8 cellular contexts compared by ENCODE assay signal in the genomic region with DNA sequence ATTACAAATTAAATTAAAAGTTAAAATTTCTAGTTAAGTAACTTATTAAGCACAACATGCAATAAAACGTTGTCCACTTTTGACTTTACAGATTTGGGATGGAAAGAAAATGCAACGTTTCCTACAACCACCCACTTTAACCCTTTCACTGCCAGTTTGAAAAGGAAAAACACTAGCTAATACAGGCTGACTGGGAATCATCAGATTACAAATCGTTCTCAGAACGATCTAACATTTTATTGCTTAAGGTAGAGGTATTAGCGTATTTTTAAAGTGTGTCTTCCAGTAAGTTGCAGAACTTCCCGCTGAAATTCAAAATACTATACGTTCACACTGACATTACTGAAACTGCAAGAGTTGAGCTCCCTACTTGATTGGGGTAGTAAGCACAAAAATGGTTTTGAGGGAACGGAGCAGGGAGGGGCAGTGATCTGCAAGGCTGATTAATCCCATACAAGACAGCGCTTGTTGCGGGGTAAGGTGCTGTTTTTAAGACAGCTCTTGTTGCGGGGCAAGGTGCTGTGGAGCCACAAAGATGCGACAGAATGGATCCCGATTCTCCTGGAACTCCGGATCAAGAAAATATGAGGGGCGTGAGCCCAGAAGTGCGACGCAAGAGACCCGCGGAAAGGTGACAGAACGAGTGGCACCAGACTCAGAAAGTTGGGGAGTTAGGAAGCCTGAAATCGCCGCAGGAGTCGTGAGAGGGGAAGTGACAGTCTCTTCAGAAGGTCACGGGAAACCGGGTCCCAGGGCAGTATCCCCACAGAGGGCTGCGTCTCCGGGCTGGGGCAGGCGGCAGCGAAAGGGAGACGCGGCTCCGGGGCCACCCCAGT. TPM values are rescaled to one million over a fixed set of nuclear protein-coding genes. Genes with fewer than 3 reads are reported as not detected.
DNase-seq lines count a peak whose midpoint lies in the region; ATAC-seq and TF ChIP-seq lines count a peak whose summit lies in the region.

No MANE protein-coding gene starts in this region.

- WGBS in lower leg skin, 2 donors, result 0 to 1% methylated on average over 32 of the region's 32 CpGs
- 0% methylated on average over 29 to 32 of the region's 32 CpGs for WGBS in thyroid gland, 2 donors

- ATAC-seq in GM19351 (IDR thresholded peaks at IDR 0.05; ENCODE audit: unreplicated experiment) (peak; percentile 34), HG03354 (IDR thresholded peaks at IDR 0.05; ENCODE audit: poor library complexity, severe bottlenecking, unreplicated experiment) (peak; percentile 37)

- intact Hi-C loops in colonic mucosa (cut with DNase I), result no loop called here
- intact Hi-C loops in lower leg skin (cut with DNase I; ENCODE audit: low total_unique reads), result loop anchor here (10.0 kb wide), 1 partner anchor 81 kb away; no protein-coding TSS in a partner anchor
- intact Hi-C loops in thyroid gland (cut with DNase I), result loop anchor here (10.0 kb wide), 1 partner anchor 51 kb away; no protein-coding TSS in a partner anchor

- TF ChIP-seq CTCF in colonic mucosa (IDR thresholded peaks at IDR 0.05) (no peak), lower leg skin (IDR thresholded peaks at IDR 0.05) (no peak), thyroid gland (IDR thresholded peaks at IDR 0.05) (no peak)

- H3K4me3 ChIP-seq in colonic mucosa (peak overlapping the region; percentile 89), lower leg skin (ENCODE audit: low read depth, poor library complexity, severe bottlenecking) (peak overlapping the region; percentile 84), thyroid gland (replicated peaks in 1 of 3) (peak overlapping the region; percentile 81 to 93 (median 82))

- H3K27me3 ChIP-seq in colonic mucosa, result no peaks in the 10 kb centered on the region
- no peaks in the 10 kb centered on the region for H3K27me3 ChIP-seq in thyroid gland

- DNase-seq in DMS53 treated with DMSO at 0.1 percent for 48 hours (lab: John Stamatoyannopoulos, UW; ENCODE audit: unreplicated experiment) (peak; percentile 13), colonic mucosa (no peak), lower leg skin (ENCODE audit: low spot score in 2 of 2) (peak in 1 of 2 donors; percentile 83), thyroid gland (no peak), GM19240 (ENCODE audit: insufficient read length, low spot score) (no peak)

- TF ChIP-seq POLR2A in lower leg skin (IDR thresholded peaks at IDR 0.05) (no peak), thyroid gland (IDR thresholded peaks at IDR 0.05) (no peak)

- H3K9ac ChIP-seq in colonic mucosa (ENCODE audit: low read depth in 2 of 2, low read length in 2 of 2), result peak overlapping the region; percentile 90 to 99

- H3K9me3 ChIP-seq in colonic mucosa (no peaks in the 10 kb centered on the region), thyroid gland (no peaks in the 10 kb centered on the region)

- H3K36me3 ChIP-seq in colonic mucosa (no peaks in the 10 kb centered on the region), thyroid gland (no peaks in the 10 kb centered on the region)

- H3K4me1 ChIP-seq in colonic mucosa, result peaks cover 18% of the 10 kb centered on the region
- H3K4me1 ChIP-seq in thyroid gland, result peaks cover 16 to 41% of the 10 kb centered on the region in 2 donors

- H3K27ac ChIP-seq in colonic mucosa (peak overlapping the region; percentile 96), thyroid gland (peak overlapping the region; percentile 95 to 98 (median 98))

TF ChIP-seq in PFSK-1, 5 proteins besides CTCF, POLR2A, EP300 and RAD21:
- TF ChIP-seq FOXP2 (optimal IDR thresholded peaks at IDR 0.05; ENCODE audit: borderline replicate concordance, extremely low read depth, extremely low read length, insufficient read depth) (no peak), TAF1 (IDR thresholded peaks at IDR 0.05; ENCODE audit: borderline replicate concordance, insufficient read depth, low read length) (no peak), POLR2AphosphoS5 (IDR thresholded peaks at IDR 0.05; ENCODE audit: low read depth, low read length) (no peak), SIN3A (IDR thresholded peaks at IDR 0.05; ENCODE audit: borderline replicate concordance, insufficient read depth, low read length) (0 out of 2 replicates have a peak, but pooled peaks have one; percentile 65)
- TF ChIP-seq, protein P1, sequence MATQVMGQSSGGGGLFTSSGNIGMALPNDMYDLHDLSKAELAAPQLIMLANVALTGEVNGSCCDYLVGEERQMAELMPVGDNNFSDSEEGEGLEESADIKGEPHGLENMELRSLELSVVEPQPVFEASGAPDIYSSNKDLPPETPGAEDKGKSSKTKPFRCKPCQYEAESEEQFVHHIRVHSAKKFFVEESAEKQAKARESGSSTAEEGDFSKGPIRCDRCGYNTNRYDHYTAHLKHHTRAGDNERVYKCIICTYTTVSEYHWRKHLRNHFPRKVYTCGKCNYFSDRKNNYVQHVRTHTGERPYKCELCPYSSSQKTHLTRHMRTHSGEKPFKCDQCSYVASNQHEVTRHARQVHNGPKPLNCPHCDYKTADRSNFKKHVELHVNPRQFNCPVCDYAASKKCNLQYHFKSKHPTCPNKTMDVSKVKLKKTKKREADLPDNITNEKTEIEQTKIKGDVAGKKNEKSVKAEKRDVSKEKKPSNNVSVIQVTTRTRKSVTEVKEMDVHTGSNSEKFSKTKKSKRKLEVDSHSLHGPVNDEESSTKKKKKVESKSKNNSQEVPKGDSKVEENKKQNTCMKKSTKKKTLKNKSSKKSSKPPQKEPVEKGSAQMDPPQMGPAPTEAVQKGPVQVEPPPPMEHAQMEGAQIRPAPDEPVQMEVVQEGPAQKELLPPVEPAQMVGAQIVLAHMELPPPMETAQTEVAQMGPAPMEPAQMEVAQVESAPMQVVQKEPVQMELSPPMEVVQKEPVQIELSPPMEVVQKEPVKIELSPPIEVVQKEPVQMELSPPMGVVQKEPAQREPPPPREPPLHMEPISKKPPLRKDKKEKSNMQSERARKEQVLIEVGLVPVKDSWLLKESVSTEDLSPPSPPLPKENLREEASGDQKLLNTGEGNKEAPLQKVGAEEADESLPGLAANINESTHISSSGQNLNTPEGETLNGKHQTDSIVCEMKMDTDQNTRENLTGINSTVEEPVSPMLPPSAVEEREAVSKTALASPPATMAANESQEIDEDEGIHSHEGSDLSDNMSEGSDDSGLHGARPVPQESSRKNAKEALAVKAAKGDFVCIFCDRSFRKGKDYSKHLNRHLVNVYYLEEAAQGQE (IDR thresholded peaks at IDR 0.05; ENCODE audit: insufficient read depth in 1 of 2, low read depth in 2 of 2, low read length in 2 of 2), result no peak

RNA-seq across cellular contexts. Expression of a gene that starts 0.6 kb away (rescaled TPM):
- polyA plus RNA-seq in PFSK-1 (2012; ENCODE audit: insufficient read length, low read depth), result 132 TPM
- total RNA-seq in colonic mucosa, result 100 to 1,000 TPM; 226 to 266 TPM
- 100 to 1,000 TPM; 125 to 170 (median 131) TPM for total RNA-seq in lower leg skin
- total RNA-seq in thyroid gland, result 100 to 1,000 TPM; 113 to 149 (median 140) TPM

RNA-seq across cellular contexts. Expression of a gene that starts 0.9 kb away (rescaled TPM):
- polyA plus RNA-seq in PFSK-1 (2012; ENCODE audit: insufficient read length, low read depth), result 54.1 TPM
- total RNA-seq in colonic mucosa (100 to 1,000 TPM; 105 to 160 TPM), lower leg skin (100 to 1,000 TPM; 101 to 139 (median 111) TPM), thyroid gland (100 to 1,000 TPM; 127 to 200 (median 184) TPM)
